Comparison of ENCODE assay signal across 14 cellular contexts in genomic region chr16:85900031-85900792, GRCh38. TPM values are rescaled to one million over a fixed set of nuclear protein-coding genes. Genes with fewer than 3 reads are reported as not detected.
DNase-seq lines count a peak whose midpoint lies in the region; ATAC-seq and TF ChIP-seq lines count a peak whose summit lies in the region.
"Had no signal": no experiment of that assay in that cellular context is flagged by ENCODE, and none has a peak within 500 bp of the region (broad histone marks: within the 10 kb centered on the region; RNA-seq: fewer than 3 reads in every experiment).

No MANE protein-coding gene starts in this region.

- H3K4me1 ChIP-seq in ascending aorta: peaks cover 0 to 8% of the 10 kb centered on the region in 2 donors

- H3K27ac Mint-ChIP-seq in Calu3 (ENCODE audit: unreplicated experiment) (no peak overlapping the region), nephron (no peak overlapping the region)

- H3K27me3 Mint-ChIP-seq in Calu3 (ENCODE audit: unreplicated experiment) (peaks cover 89% of the 10 kb centered on the region), nephron (ENCODE audit: low read depth) (peaks cover 93% of the 10 kb centered on the region)

- TF ChIP-seq CTCF in Calu3 (IDR thresholded peaks at IDR 0.05; ENCODE audit: unreplicated experiment) (no peak), ascending aorta (IDR thresholded peaks at IDR 0.05) (no peak), nephron (IDR thresholded peaks at IDR 0.05; ENCODE audit: unreplicated experiment in 3 of 3) (no peak)

- CTCF ChIA-PET in Calu3 (lab: Charles Lee): interaction anchor here (1.8 kb wide), 1 partner anchor 81 kb away, joined by 7 read pairs; no protein-coding TSS in a partner anchor

- H3K27ac ChIP-seq in ascending aorta: no peak overlapping the region

- intact Hi-C loops in Calu3 (cut with micrococcal nuclease; ENCODE audit: unreplicated experiment) (no loop called here), ascending aorta (cut with DNase I) (no loop called here)

- no TSS peak for BruUV-seq in Calu3 (replicated peaks; lab: Mats Ljungman, UMichigan)

- H3K4me1 Mint-ChIP-seq in Calu3 (ENCODE audit: low read depth, unreplicated experiment): peaks cover 8% of the 10 kb centered on the region
- H3K4me1 Mint-ChIP-seq in nephron: peaks cover 26% of the 10 kb centered on the region

- H3K9me3 ChIP-seq in ascending aorta: no peaks in the 10 kb centered on the region

- H3K4me3 ChIP-seq in H7 (ENCODE audit: insufficient read depth, low read depth, low read length) (no peak overlapping the region), ascending aorta (peak overlapping the region; percentile 60 to 65)

- H3K36me3 Mint-ChIP-seq in Calu3 (ENCODE audit: insufficient read depth, unreplicated experiment) (peaks cover 7% of the 10 kb centered on the region), nephron (ENCODE audit: low read depth) (no peaks in the 10 kb centered on the region)

- H3K36me3 ChIP-seq in H7 (replicated peaks; ENCODE audit: control insufficient read depth, insufficient read depth, low read length) (no peaks in the 10 kb centered on the region), ascending aorta (no peaks in the 10 kb centered on the region)

- peak overlapping the region; percentile 64 for H3K4me3 Mint-ChIP-seq in Calu3 (ENCODE audit: low read depth, unreplicated experiment)
- peak overlapping the region; percentile 5 to 44 (median 29) for H3K4me3 Mint-ChIP-seq in nephron

- H3K27me3 ChIP-seq in H7 (ENCODE audit: control insufficient read depth, insufficient read depth, low read length) (peaks cover 32% of the 10 kb centered on the region), ascending aorta (no peaks in the 10 kb centered on the region)

- H3K9me3 Mint-ChIP-seq in Calu3 (ENCODE audit: low read depth, unreplicated experiment) (no peaks in the 10 kb centered on the region), nephron (no peaks in the 10 kb centered on the region)

- DNase-seq in Calu3 (no peak), H7 (peak; percentile 47), ascending aorta (ENCODE audit: low spot score in 2 of 2) (no peak), NCI-H187 (lab: John Stamatoyannopoulos, UW) (no peak)
- DNase-seq in effector CD8-positive, alpha-beta T cell (lab: John Stamatoyannopoulos, UW): no peak
- DNase-seq: activated CD4-positive, CD25-positive, alpha-beta regulatory T cell; DMS53; HCEC 1CT; NCI-H1092; PC-3; stimulated activated naive CD4-positive, alpha-beta T cell had no signal

- ATAC-seq in HG02973 (IDR thresholded peaks at IDR 0.05; ENCODE audit: unreplicated experiment) (no peak), GM21529 (IDR thresholded peaks at IDR 0.05; ENCODE audit: unreplicated experiment) (no peak)
- ATAC-seq: PC-3 had no signal

RNA-seq across cellular contexts. Expression of gene IRF8, which starts 1.2 kb away (rescaled TPM):
- 5.0 and 10.5 TPM in 2 replicates for total RNA-seq in Calu3 (2022)
- total RNA-seq in H7 (2014; rRNA removed; shearing (Covaris generic)): 0.21 and 2.7 TPM in 2 replicates
- total RNA-seq in ascending aorta: 20.0 TPM
- total RNA-seq: PC-3 had no signal
